Comparison of ENCODE assay signal across 18 cellular contexts in genomic region chrX:44299177-44299576, GRCh38.
"Had no signal": no experiment of that assay in that cellular context is flagged by ENCODE, and none has a peak within 500 bp of the region (broad histone marks: within the 10 kb centered on the region; RNA-seq: fewer than 3 reads in every experiment).

No MANE protein-coding gene starts in this region.

- H3K4me3 Mint-ChIP-seq: dendritic cell treated with granulocyte-macrophage colony-stimulating factor and Interleukin-4, amounts not matched to agents 40 ng/mL and 50 ng/mL, for 4 days; naive thymus-derived CD4-positive, alpha-beta T cell; nephron progenitor cell; stimulated activated memory B cell treated with anti-CD40 and anti-IgM and Interleukin-4, amounts not matched to agents 10 μg/mL and 1 μg/mL and 100 μg/mL, for 72 hours; stimulated activated naive CD8-positive, alpha-beta T cell treated with anti-CD3 and anti-CD28 coated beads, Interleukin-15, Interleukin-2, amounts not matched to agents 100 ng/mL and 50 ng/mL, for 24 hours had no signal

- ATAC-seq: foreskin keratinocyte; left colon; left ventricle myocardium superior; naive thymus-derived CD4-positive, alpha-beta T cell; psoas muscle; right lobe of liver; stimulated activated memory B cell treated with anti-CD40 and anti-IgM and Interleukin-4, amounts not matched to agents 10 μg/mL and 1 μg/mL and 100 μg/mL, for 72 hours; upper lobe of right lung had no signal

- H3K36me3 ChIP-seq: right lobe of liver, tibial artery, upper lobe of right lung, vagina had no signal

- H3K9me3 ChIP-seq: psoas muscle, right lobe of liver, tibial artery, upper lobe of right lung, vagina had no signal

- H3K4me1 Mint-ChIP-seq: nephron progenitor cell; stimulated activated memory B cell treated with anti-CD40 and anti-IgM and Interleukin-4, amounts not matched to agents 10 μg/mL and 1 μg/mL and 100 μg/mL, for 72 hours had no signal

- H3K27ac Mint-ChIP-seq: dendritic cell treated with granulocyte-macrophage colony-stimulating factor and Interleukin-4, amounts not matched to agents 40 ng/mL and 50 ng/mL, for 4 days; naive thymus-derived CD4-positive, alpha-beta T cell; nephron progenitor cell; stimulated activated memory B cell treated with anti-CD40 and anti-IgM and Interleukin-4, amounts not matched to agents 10 μg/mL and 1 μg/mL and 100 μg/mL, for 72 hours; stimulated activated naive CD8-positive, alpha-beta T cell treated with anti-CD3 and anti-CD28 coated beads, Interleukin-15, Interleukin-2, amounts not matched to agents 100 ng/mL and 50 ng/mL, for 24 hours had no signal

- DNase-seq: foreskin keratinocyte; hippocampal formation; left colon; left ventricle myocardium superior; mesenchymal stem cell; naive thymus-derived CD4-positive, alpha-beta T cell; nephron progenitor cell; psoas muscle; retina; right lobe of liver; stimulated activated CD4-positive, alpha-beta T cell treated with anti-CD3 and anti-CD28 coated beads, Interleukin-4, amount 100 ng/mL, for 1 hour; tibial artery; upper lobe of right lung had no signal

- H3K27ac ChIP-seq: foreskin keratinocyte, psoas muscle, right lobe of liver, tibial artery, upper lobe of right lung, vagina had no signal

- H3K4me3 ChIP-seq: lung, psoas muscle, right lobe of liver, tibial artery, upper lobe of right lung, vagina had no signal

- H3K36me3 Mint-ChIP-seq: stimulated activated memory B cell treated with anti-CD40 and anti-IgM and Interleukin-4, amounts not matched to agents 10 μg/mL and 1 μg/mL and 100 μg/mL, for 72 hours had no signal

- H3K4me1 ChIP-seq: foreskin keratinocyte, psoas muscle, right lobe of liver, tibial artery, upper lobe of right lung, vagina had no signal

- H3K9me3 Mint-ChIP-seq: dendritic cell treated with granulocyte-macrophage colony-stimulating factor and Interleukin-4, amounts not matched to agents 40 ng/mL and 50 ng/mL, for 4 days; stimulated activated memory B cell treated with anti-CD40 and anti-IgM and Interleukin-4, amounts not matched to agents 10 μg/mL and 1 μg/mL and 100 μg/mL, for 72 hours; stimulated activated naive CD8-positive, alpha-beta T cell treated with anti-CD3 and anti-CD28 coated beads, Interleukin-15, Interleukin-2, amounts not matched to agents 100 ng/mL and 50 ng/mL, for 24 hours had no signal

- H3K27me3 Mint-ChIP-seq: dendritic cell treated with granulocyte-macrophage colony-stimulating factor and Interleukin-4, amounts not matched to agents 40 ng/mL and 50 ng/mL, for 4 days; naive thymus-derived CD4-positive, alpha-beta T cell; stimulated activated naive CD8-positive, alpha-beta T cell treated with anti-CD3 and anti-CD28 coated beads, Interleukin-15, Interleukin-2, amounts not matched to agents 100 ng/mL and 50 ng/mL, for 24 hours had no signal
